1 cellular context compared by ENCODE assay signal in the genomic region with DNA sequence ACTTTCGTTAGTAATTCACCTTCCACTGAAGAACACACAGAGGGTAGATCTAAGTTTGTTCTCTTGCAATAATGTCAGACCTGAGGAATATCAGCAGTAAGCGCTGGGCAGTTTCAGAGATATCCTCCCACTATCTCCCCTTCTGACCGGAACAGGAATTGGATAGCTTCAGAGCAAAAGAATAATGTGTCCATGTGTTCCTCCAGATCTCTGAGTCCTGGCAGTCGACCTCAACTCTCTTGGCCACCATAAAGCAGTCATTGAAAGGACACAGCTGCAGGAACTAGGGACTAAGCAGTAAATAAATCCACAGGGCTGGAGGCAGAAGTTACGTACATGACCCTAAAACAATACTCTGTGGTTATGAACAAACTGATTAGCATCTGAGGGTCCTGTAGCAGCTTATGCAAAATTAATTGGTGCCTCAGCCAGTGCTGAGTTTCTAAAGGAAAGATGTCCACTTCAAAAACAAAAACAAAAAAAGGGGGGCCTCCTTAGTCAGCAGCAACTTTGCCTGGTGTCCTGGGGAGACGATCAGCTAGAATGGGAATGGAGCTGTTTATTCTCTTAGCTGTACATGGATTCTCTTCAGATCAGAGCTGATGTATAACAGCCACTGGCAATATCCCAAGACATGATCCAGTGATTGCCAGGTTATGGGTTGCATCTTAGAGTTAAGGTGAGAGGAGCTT.
TF ChIP-seq lines count a peak whose summit lies in the region.

No MANE protein-coding gene starts in this region.

TF ChIP-seq in K562, 482 proteins besides CTCF, POLR2A, EP300 and RAD21 (continued from another document and continues in another):
- TF ChIP-seq, protein P1, sequence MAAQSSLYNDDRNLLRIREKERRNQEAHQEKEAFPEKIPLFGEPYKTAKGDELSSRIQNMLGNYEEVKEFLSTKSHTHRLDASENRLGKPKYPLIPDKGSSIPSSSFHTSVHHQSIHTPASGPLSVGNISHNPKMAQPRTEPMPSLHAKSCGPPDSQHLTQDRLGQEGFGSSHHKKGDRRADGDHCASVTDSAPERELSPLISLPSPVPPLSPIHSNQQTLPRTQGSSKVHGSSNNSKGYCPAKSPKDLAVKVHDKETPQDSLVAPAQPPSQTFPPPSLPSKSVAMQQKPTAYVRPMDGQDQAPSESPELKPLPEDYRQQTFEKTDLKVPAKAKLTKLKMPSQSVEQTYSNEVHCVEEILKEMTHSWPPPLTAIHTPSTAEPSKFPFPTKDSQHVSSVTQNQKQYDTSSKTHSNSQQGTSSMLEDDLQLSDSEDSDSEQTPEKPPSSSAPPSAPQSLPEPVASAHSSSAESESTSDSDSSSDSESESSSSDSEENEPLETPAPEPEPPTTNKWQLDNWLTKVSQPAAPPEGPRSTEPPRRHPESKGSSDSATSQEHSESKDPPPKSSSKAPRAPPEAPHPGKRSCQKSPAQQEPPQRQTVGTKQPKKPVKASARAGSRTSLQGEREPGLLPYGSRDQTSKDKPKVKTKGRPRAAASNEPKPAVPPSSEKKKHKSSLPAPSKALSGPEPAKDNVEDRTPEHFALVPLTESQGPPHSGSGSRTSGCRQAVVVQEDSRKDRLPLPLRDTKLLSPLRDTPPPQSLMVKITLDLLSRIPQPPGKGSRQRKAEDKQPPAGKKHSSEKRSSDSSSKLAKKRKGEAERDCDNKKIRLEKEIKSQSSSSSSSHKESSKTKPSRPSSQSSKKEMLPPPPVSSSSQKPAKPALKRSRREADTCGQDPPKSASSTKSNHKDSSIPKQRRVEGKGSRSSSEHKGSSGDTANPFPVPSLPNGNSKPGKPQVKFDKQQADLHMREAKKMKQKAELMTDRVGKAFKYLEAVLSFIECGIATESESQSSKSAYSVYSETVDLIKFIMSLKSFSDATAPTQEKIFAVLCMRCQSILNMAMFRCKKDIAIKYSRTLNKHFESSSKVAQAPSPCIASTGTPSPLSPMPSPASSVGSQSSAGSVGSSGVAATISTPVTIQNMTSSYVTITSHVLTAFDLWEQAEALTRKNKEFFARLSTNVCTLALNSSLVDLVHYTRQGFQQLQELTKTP (IDR thresholded peaks at IDR 0.05; ENCODE audit: low read depth in 1 of 2, partially characterized antibody in 2 of 2): peak in 1 of 2 experiments; percentile 62
- TF ChIP-seq ZNF589 (CRISPR knock-in tag; IDR thresholded peaks at IDR 0.05; ENCODE audit: low read depth) (peak; percentile 89), ELF1 (tag; IDR thresholded peaks at IDR 0.05) (no peak), RFX7 (CRISPR knock-in tag; IDR thresholded peaks at IDR 0.05) (no peak), ZNF586 (CRISPR knock-in tag; conservative IDR thresholded peaks at IDR 0.05) (no peak), TSC22D4 (tag; IDR thresholded peaks at IDR 0.05) (no peak), RFX5 (IDR thresholded peaks at IDR 0.05; ENCODE audit: low read depth, low read length) (no peak), U2AF2 (optimal IDR thresholded peaks at IDR 0.05; ENCODE audit: low read depth, low read length) (no peak), ZNF695 (CRISPR knock-in tag; IDR thresholded peaks at IDR 0.05) (no peak), CHCHD3 (CRISPR knock-in tag; IDR thresholded peaks at IDR 0.05) (no peak), CXXC5 (CRISPR knock-in tag; IDR thresholded peaks at IDR 0.05) (peak; percentile 35; the same call in 1 of the 2 replicates), PHB2 (IDR thresholded peaks at IDR 0.05; ENCODE audit: low read depth) (no peak), TCF7L2 (IDR thresholded peaks at IDR 0.05; ENCODE audit: low read depth, low read length) (no peak), KAT2B (IDR thresholded peaks at IDR 0.05; ENCODE audit: low read depth, low read length) (no peak), BDP1 (IDR thresholded peaks at IDR 0.05; ENCODE audit: insufficient read depth, insufficient read length) (no peak), PRMT5 (CRISPR knock-in tag; IDR thresholded peaks at IDR 0.05) (no peak), FIP1L1 (IDR thresholded peaks at IDR 0.05; ENCODE audit: low read depth, low read length, poor library complexity, severe bottlenecking) (no peak), SRSF1 (IDR thresholded peaks at IDR 0.05; ENCODE audit: low read depth, low read length) (no peak), ESRRB (CRISPR knock-in tag; IDR thresholded peaks at IDR 0.05; ENCODE audit: borderline replicate concordance) (no peak), ZEB2 (IDR thresholded peaks at IDR 0.05) (no peak), RBBP5 (IDR thresholded peaks at IDR 0.05; ENCODE audit: borderline replicate concordance, insufficient read depth, low read length, poor library complexity, severe bottlenecking) (peak; percentile 33), SMAD3 (CRISPR knock-in tag; conservative IDR thresholded peaks at IDR 0.05) (no peak), CREBBP (IDR thresholded peaks at IDR 0.05; ENCODE audit: low read depth, low read length) (no peak), ZFX (CRISPR knock-in tag; IDR thresholded peaks at IDR 0.05) (no peak), TBL1XR1 (IDR thresholded peaks at IDR 0.05; ENCODE audit: low read length in 2 of 2) (0 out of 4 replicates have a peak, but pooled peaks of 1 of the 2 experiments have one; percentile 21), SP1 (CRISPR knock-in tag; IDR thresholded peaks at IDR 0.05) (0 out of 2 replicates have a peak, but pooled peaks have one; percentile 29), ZNF175 (CRISPR knock-in tag; IDR thresholded peaks at IDR 0.05; ENCODE audit: low read depth) (no peak), ZNF354B (CRISPR knock-in tag; IDR thresholded peaks at IDR 0.05) (no peak), NR1H2 (CRISPR knock-in tag; IDR thresholded peaks at IDR 0.05) (no peak), BRD9 (IDR thresholded peaks at IDR 0.05; ENCODE audit: low read depth, partially characterized antibody) (no peak), CC2D1A (IDR thresholded peaks at IDR 0.05) (no peak; the same call in 1 of the 2 replicates)
- TF ChIP-seq, protein P2, sequence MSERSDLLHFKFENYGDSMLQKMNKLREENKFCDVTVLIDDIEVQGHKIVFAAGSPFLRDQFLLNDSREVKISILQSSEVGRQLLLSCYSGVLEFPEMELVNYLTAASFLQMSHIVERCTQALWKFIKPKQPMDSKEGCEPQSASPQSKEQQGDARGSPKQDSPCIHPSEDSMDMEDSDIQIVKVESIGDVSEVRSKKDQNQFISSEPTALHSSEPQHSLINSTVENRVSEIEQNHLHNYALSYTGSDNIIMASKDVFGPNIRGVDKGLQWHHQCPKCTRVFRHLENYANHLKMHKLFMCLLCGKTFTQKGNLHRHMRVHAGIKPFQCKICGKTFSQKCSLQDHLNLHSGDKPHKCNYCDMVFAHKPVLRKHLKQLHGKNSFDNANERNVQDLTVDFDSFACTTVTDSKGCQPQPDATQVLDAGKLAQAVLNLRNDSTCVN (CRISPR knock-in tag; IDR thresholded peaks at IDR 0.05): no peak
- TF ChIP-seq, protein P3, sequence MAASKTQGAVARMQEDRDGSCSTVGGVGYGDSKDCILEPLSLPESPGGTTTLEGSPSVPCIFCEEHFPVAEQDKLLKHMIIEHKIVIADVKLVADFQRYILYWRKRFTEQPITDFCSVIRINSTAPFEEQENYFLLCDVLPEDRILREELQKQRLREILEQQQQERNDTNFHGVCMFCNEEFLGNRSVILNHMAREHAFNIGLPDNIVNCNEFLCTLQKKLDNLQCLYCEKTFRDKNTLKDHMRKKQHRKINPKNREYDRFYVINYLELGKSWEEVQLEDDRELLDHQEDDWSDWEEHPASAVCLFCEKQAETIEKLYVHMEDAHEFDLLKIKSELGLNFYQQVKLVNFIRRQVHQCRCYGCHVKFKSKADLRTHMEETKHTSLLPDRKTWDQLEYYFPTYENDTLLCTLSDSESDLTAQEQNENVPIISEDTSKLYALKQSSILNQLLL (CRISPR knock-in tag; IDR thresholded peaks at IDR 0.05; ENCODE audit: borderline replicate concordance): no peak
- TF ChIP-seq, protein P4, sequence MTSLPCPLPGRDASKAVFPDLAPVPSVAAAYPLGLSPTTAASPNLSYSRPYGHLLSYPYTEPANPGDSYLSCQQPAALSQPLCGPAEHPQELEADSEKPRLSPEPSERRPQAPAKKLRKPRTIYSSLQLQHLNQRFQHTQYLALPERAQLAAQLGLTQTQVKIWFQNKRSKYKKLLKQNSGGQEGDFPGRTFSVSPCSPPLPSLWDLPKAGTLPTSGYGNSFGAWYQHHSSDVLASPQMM (CRISPR knock-in tag; IDR thresholded peaks at IDR 0.05): no peak
- TF ChIP-seq, protein P5, sequence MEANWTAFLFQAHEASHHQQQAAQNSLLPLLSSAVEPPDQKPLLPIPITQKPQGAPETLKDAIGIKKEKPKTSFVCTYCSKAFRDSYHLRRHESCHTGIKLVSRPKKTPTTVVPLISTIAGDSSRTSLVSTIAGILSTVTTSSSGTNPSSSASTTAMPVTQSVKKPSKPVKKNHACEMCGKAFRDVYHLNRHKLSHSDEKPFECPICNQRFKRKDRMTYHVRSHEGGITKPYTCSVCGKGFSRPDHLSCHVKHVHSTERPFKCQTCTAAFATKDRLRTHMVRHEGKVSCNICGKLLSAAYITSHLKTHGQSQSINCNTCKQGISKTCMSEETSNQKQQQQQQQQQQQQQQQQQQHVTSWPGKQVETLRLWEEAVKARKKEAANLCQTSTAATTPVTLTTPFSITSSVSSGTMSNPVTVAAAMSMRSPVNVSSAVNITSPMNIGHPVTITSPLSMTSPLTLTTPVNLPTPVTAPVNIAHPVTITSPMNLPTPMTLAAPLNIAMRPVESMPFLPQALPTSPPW (CRISPR knock-in tag; IDR thresholded peaks at IDR 0.05): peak; percentile 56
- TF ChIP-seq, protein P6, sequence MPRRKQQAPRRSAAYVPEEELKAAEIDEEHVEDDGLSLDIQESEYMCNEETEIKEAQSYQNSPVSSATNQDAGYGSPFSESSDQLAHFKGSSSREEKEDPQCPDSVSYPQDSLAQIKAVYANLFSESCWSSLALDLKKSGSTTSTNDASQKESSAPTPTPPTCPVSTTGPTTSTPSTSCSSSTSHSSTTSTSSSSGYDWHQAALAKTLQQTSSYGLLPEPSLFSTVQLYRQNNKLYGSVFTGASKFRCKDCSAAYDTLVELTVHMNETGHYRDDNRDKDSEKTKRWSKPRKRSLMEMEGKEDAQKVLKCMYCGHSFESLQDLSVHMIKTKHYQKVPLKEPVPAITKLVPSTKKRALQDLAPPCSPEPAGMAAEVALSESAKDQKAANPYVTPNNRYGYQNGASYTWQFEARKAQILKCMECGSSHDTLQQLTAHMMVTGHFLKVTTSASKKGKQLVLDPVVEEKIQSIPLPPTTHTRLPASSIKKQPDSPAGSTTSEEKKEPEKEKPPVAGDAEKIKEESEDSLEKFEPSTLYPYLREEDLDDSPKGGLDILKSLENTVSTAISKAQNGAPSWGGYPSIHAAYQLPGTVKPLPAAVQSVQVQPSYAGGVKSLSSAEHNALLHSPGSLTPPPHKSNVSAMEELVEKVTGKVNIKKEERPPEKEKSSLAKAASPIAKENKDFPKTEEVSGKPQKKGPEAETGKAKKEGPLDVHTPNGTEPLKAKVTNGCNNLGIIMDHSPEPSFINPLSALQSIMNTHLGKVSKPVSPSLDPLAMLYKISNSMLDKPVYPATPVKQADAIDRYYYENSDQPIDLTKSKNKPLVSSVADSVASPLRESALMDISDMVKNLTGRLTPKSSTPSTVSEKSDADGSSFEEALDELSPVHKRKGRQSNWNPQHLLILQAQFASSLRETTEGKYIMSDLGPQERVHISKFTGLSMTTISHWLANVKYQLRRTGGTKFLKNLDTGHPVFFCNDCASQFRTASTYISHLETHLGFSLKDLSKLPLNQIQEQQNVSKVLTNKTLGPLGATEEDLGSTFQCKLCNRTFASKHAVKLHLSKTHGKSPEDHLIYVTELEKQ (CRISPR knock-in tag; IDR thresholded peaks at IDR 0.05): no peak
- TF ChIP-seq, protein P7, sequence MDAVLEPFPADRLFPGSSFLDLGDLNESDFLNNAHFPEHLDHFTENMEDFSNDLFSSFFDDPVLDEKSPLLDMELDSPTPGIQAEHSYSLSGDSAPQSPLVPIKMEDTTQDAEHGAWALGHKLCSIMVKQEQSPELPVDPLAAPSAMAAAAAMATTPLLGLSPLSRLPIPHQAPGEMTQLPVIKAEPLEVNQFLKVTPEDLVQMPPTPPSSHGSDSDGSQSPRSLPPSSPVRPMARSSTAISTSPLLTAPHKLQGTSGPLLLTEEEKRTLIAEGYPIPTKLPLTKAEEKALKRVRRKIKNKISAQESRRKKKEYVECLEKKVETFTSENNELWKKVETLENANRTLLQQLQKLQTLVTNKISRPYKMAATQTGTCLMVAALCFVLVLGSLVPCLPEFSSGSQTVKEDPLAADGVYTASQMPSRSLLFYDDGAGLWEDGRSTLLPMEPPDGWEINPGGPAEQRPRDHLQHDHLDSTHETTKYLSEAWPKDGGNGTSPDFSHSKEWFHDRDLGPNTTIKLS (IDR thresholded peaks at IDR 0.05; ENCODE audit: borderline replicate concordance, low read depth): no peak
- TF ChIP-seq, protein P8, sequence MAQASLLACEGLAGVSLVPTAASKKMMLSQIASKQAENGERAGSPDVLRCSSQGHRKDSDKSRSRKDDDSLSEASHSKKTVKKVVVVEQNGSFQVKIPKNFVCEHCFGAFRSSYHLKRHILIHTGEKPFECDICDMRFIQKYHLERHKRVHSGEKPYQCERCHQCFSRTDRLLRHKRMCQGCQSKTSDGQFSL (CRISPR knock-in tag; IDR thresholded peaks at IDR 0.05): no peak
- TF ChIP-seq, protein P8 (tag; IDR thresholded peaks at IDR 0.05): no peak
- TF ChIP-seq, protein P9, sequence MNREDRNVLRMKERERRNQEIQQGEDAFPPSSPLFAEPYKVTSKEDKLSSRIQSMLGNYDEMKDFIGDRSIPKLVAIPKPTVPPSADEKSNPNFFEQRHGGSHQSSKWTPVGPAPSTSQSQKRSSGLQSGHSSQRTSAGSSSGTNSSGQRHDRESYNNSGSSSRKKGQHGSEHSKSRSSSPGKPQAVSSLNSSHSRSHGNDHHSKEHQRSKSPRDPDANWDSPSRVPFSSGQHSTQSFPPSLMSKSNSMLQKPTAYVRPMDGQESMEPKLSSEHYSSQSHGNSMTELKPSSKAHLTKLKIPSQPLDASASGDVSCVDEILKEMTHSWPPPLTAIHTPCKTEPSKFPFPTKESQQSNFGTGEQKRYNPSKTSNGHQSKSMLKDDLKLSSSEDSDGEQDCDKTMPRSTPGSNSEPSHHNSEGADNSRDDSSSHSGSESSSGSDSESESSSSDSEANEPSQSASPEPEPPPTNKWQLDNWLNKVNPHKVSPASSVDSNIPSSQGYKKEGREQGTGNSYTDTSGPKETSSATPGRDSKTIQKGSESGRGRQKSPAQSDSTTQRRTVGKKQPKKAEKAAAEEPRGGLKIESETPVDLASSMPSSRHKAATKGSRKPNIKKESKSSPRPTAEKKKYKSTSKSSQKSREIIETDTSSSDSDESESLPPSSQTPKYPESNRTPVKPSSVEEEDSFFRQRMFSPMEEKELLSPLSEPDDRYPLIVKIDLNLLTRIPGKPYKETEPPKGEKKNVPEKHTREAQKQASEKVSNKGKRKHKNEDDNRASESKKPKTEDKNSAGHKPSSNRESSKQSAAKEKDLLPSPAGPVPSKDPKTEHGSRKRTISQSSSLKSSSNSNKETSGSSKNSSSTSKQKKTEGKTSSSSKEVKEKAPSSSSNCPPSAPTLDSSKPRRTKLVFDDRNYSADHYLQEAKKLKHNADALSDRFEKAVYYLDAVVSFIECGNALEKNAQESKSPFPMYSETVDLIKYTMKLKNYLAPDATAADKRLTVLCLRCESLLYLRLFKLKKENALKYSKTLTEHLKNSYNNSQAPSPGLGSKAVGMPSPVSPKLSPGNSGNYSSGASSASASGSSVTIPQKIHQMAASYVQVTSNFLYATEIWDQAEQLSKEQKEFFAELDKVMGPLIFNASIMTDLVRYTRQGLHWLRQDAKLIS (CRISPR knock-in tag; IDR thresholded peaks at IDR 0.05): no peak
